8 cellular contexts compared by ENCODE assay signal in genomic region chr1:43388613-43389012, GRCh38. TPM values are rescaled to one million over a fixed set of nuclear protein-coding genes. Genes with fewer than 3 reads are reported as not detected.
DNase-seq lines count a peak whose midpoint lies in the region; ATAC-seq, FAIRE-seq and TF ChIP-seq lines count a peak whose summit lies in the region.

No MANE protein-coding gene starts in this region.

- TF ChIP-seq POLR2A in endothelial cell of umbilical vein (IDR thresholded peaks at IDR 0.05; ENCODE audit: low read depth, low read length): no peak

- H3K4me1 ChIP-seq in DND-41 (ENCODE audit: insufficient read depth, low read length) (peaks cover 32% of the 10 kb centered on the region), OCI-LY7 (ENCODE audit: insufficient read depth, low read length, poor library complexity, severe bottlenecking) (peaks cover 25% of the 10 kb centered on the region), endothelial cell of umbilical vein (ENCODE audit: control insufficient read depth, extremely low read depth, insufficient read depth, low read length) (peaks cover 18% of the 10 kb centered on the region), pancreas (peaks cover 8 to 24% (median 18%) of the 10 kb centered on the region in 3 donors)

- H3K79me2 ChIP-seq in DND-41 (ENCODE audit: insufficient read depth, low read length): peaks cover 54% of the 10 kb centered on the region
- H3K79me2 ChIP-seq in OCI-LY7 (ENCODE audit: insufficient read depth, low read depth, low read length): peaks cover 27% of the 10 kb centered on the region
- H3K79me2 ChIP-seq in endothelial cell of umbilical vein (ENCODE audit: control insufficient read depth, insufficient read depth, low read length): peaks cover 34% of the 10 kb centered on the region

- TF ChIP-seq CTCF in DND-41 (IDR thresholded peaks at IDR 0.05; ENCODE audit: borderline replicate concordance, extremely low read depth, low read length, poor library complexity, severe bottlenecking): no peak
- no peak for TF ChIP-seq CTCF in OCI-LY7 (conservative IDR thresholded peaks at IDR 0.05; ENCODE audit: low read length)
- TF ChIP-seq CTCF in endothelial cell of umbilical vein (IDR thresholded peaks at IDR 0.05; ENCODE audit: extremely low read depth in 1 of 2, insufficient read depth in 1 of 2, low read depth in 1 of 2, low read length in 2 of 2): no peak
- no peak for TF ChIP-seq CTCF in pancreas (IDR thresholded peaks at IDR 0.05)

- no peak overlapping the region for H2AFZ ChIP-seq in DND-41 (ENCODE audit: low read depth, low read length)
- H2AFZ ChIP-seq in OCI-LY7 (ENCODE audit: low read length): no peak overlapping the region
- no peak overlapping the region for H2AFZ ChIP-seq in endothelial cell of umbilical vein (ENCODE audit: low read depth, low read length)

- in situ Hi-C loops in KBM-7 (cut with MboI; ENCODE audit: low pct_unique_long_range_greater_than_20kb, low sequenced_read_pairs): no loop called here

- POLR2A ChIA-PET in OCI-LY7 (lab: Charles Lee) (interaction anchor here (0.7 to 4.1 kb wide), 3 partner anchors 11 to 262 kb away, joined by 3 to 13 read pairs (median 3); partner anchors contain the start of genes ELOVL1 and KDM4A), endothelial cell of umbilical vein (lab: Charles Lee) (interaction anchor here (0.7 to 1.2 kb wide), 2 partner anchors 11 to 26 kb away, joined by 3 to 5 read pairs; no protein-coding TSS in a partner anchor)

- H3K4me2 ChIP-seq in DND-41 (ENCODE audit: insufficient read depth, low read length) (peak overlapping the region; percentile 93), OCI-LY7 (ENCODE audit: low read length) (peak overlapping the region; percentile 95), endothelial cell of umbilical vein (ENCODE audit: insufficient read depth, low read length) (peak overlapping the region; percentile 93)

- dilution Hi-C loops in endothelial cell of umbilical vein (cut with MboI; ENCODE audit: extremely low pct_ligation_motif_present, low sequenced_read_pairs): no loop called here

- H3K4me3 ChIP-seq in DND-41 (ENCODE audit: low read depth in 1 of 2, low read length in 2 of 2): peak overlapping the region; percentile 91 to 97
- H3K4me3 ChIP-seq in OCI-LY7 (ENCODE audit: low read depth, low read length, poor library complexity, severe bottlenecking): peak overlapping the region; percentile 88
- peak overlapping the region; percentile 83 to 98 (median 96) for H3K4me3 ChIP-seq in endothelial cell of umbilical vein (replicated peaks in 1 of 3; ENCODE audit: insufficient read depth in 1 of 3, low read depth in 1 of 3, low read length in 3 of 3)
- H3K4me3 ChIP-seq in pancreas: peak overlapping the region in 3 of 4 donors; percentile 87 to 92 (median 91)

- FAIRE-seq in endothelial cell of umbilical vein (lab: Jason Lieb, UNC) (peak; percentile 18), pancreas (lab: Jason Lieb, UNC) (no peak)

- peak overlapping the region; percentile 92 for H3K27ac ChIP-seq in DND-41 (ENCODE audit: low read length)
- H3K27ac ChIP-seq in OCI-LY7 (ENCODE audit: low read depth, low read length, poor library complexity, severe bottlenecking): no peak overlapping the region
- no peak overlapping the region for H3K27ac ChIP-seq in endothelial cell of umbilical vein (ENCODE audit: insufficient read depth, low read depth, low read length)
- H3K27ac ChIP-seq in pancreas: peak overlapping the region in 1 of 4 donors; percentile 70

- BruUV-seq in OCI-LY7 (replicated peaks; lab: Mats Ljungman, UMichigan) (no TSS peak), endothelial cell of umbilical vein (replicated peaks; lab: Mats Ljungman, UMichigan) (no TSS peak)

- ATAC-seq in DND-41 (ENCODE audit: insufficient read depth, low read depth) (no peak), pancreas (no peak), GM19324 (IDR thresholded peaks at IDR 0.05; ENCODE audit: low FRiP score, unreplicated experiment) (no peak)

- H3K36me3 ChIP-seq in DND-41 (ENCODE audit: insufficient read depth, low read length) (peaks cover 50% of the 10 kb centered on the region), OCI-LY7 (ENCODE audit: insufficient read depth, low read length) (peaks cover 42% of the 10 kb centered on the region), endothelial cell of umbilical vein (ENCODE audit: control insufficient read depth in 2 of 2, extremely low read depth in 1 of 2, insufficient read depth in 2 of 2, low read length in 2 of 2) (peaks cover 13 to 34% of the 10 kb centered on the region in 2 experiments), pancreas (peaks cover 17 to 31% (median 24%) of the 10 kb centered on the region in 3 donors)

- H4K20me1 ChIP-seq in DND-41 (ENCODE audit: insufficient read depth, low read length): peaks cover 14% of the 10 kb centered on the region; the same call in 1 of the 2 replicates
- no peaks in the 10 kb centered on the region for H4K20me1 ChIP-seq in OCI-LY7 (ENCODE audit: insufficient read depth, low read length)
- H4K20me1 ChIP-seq in endothelial cell of umbilical vein (replicated peaks; ENCODE audit: control insufficient read depth, extremely low read depth, insufficient read depth, low read length): no peaks in the 10 kb centered on the region

- no peaks in the 10 kb centered on the region for H3K9me2 ChIP-seq in OCI-LY7 (ENCODE audit: insufficient read depth, low read length)

- H3K27me3 ChIP-seq in DND-41 (ENCODE audit: insufficient read depth, low read length, poor library complexity) (no peaks in the 10 kb centered on the region), endothelial cell of umbilical vein (ENCODE audit: control insufficient read depth in 2 of 2, insufficient read depth in 2 of 2, low read length in 2 of 2) (no peaks in the 10 kb centered on the region), pancreas (no peaks in the 10 kb centered on the region)

- no peak for DNase-seq in DND-41
- DNase-seq in OCI-LY7 (ENCODE audit: low spot score): no peak
- no peak for DNase-seq in endothelial cell of umbilical vein (ENCODE audit: low read depth, low spot score)
- DNase-seq in pancreas: no peak
- no peak for DNase-seq in NCI-H2081 treated with DMSO at 0.1 percent for 48 hours (lab: John Stamatoyannopoulos, UW)
- no peak for DNase-seq in KBM-7
- DNase-seq in amniotic stem cell (lab: John Stamatoyannopoulos, UW): no peak

- intact Hi-C loops in OCI-LY7 (cut with micrococcal nuclease; ENCODE audit: unreplicated experiment): loop anchor here (1.0 kb wide), 1 partner anchor 20 kb away; the partner anchor contains the start of gene ELOVL1
- intact Hi-C loops in endothelial cell of umbilical vein (cut with micrococcal nuclease): loop anchor here (1.0 kb wide), 1 partner anchor 15 kb away; no protein-coding TSS in a partner anchor
- intact Hi-C loops in pancreas (cut with DNase I): no loop called here

- H3K9me3 ChIP-seq in DND-41 (ENCODE audit: insufficient read depth, low read length, severe bottlenecking) (no peaks in the 10 kb centered on the region), OCI-LY7 (ENCODE audit: low read length) (no peaks in the 10 kb centered on the region), endothelial cell of umbilical vein (replicated peaks; ENCODE audit: control insufficient read depth, insufficient read depth, low read length) (no peaks in the 10 kb centered on the region), pancreas (no peaks in the 10 kb centered on the region)

- 13 to 14% methylated on average over 3 of the region's 3 CpGs for WGBS in pancreas, 2 donors

- no peaks in the 10 kb centered on the region for H3K9me1 ChIP-seq in endothelial cell of umbilical vein (replicated peaks; ENCODE audit: control insufficient read depth, extremely low read depth, insufficient read depth, low read length)

- CTCF ChIA-PET in OCI-LY7 (lab: Charles Lee; ENCODE audit: unreplicated experiment) (no interaction called here), endothelial cell of umbilical vein (lab: Charles Lee) (interaction anchor here (1.4 to 3.7 kb wide), 3 partner anchors 26 to 161 kb away, joined by 4 to 13 read pairs (median 10); partner anchors contain the start of gene CDC20)

- H3K9ac ChIP-seq in DND-41 (ENCODE audit: low read depth, low read length) (peak overlapping the region; percentile 84), endothelial cell of umbilical vein (replicated peaks; ENCODE audit: extremely low read depth, insufficient read depth, low read length) (peak overlapping the region; percentile 87)

RNA-seq across cellular contexts. Expression of gene MED8, which starts 1.0 kb away (rescaled TPM):
- 37.6 and 38.8 TPM in 2 replicates for total RNA-seq in OCI-LY7 (2014; rRNA removed; shearing (Covaris generic))
- 37.8 and 38.4 TPM in 2 replicates for total RNA-seq in OCI-LY7 (2022)
- 41.9 and 45.6 TPM in 2 replicates for total RNA-seq in endothelial cell of umbilical vein
- 15.9 and 19.6 TPM in 2 replicates for polyA plus RNA-seq in endothelial cell of umbilical vein
- 29.4 and 34.4 TPM in 2 replicates for polyA plus RNA-seq in endothelial cell of umbilical vein (2011; cell fraction: cytosol; rRNA removed)
- 37.2 and 38.8 TPM in 2 replicates for polyA plus RNA-seq in endothelial cell of umbilical vein (2011; cell fraction: nucleus; rRNA removed)
- polyA plus RNA-seq in endothelial cell of umbilical vein (2012): 38.6 and 45.6 TPM in 2 replicates
- polyA minus RNA-seq in endothelial cell of umbilical vein: 19.4 and 21.0 TPM in 2 replicates
- polyA minus RNA-seq in endothelial cell of umbilical vein (2011; cell fraction: cytosol; rRNA and poly(A)+ RNA removed): 15.8 TPM
- polyA minus RNA-seq in endothelial cell of umbilical vein (2011; cell fraction: nucleus; rRNA and poly(A)+ RNA removed): 11.7 and 17.3 TPM in 2 replicates
- 10 to 100 TPM; 13.5 to 22.6 (median 16.6) TPM for total RNA-seq in pancreas
- 10 to 100 TPM; 15.3 to 24.8 TPM for polyA plus RNA-seq in pancreas

RNA-seq across cellular contexts. Expression of gene SZT2, which starts 1.1 kb away (rescaled TPM):
- total RNA-seq in OCI-LY7 (2014; rRNA removed; shearing (Covaris generic)): 25.2 and 33.7 TPM in 2 replicates
- total RNA-seq in OCI-LY7 (2022) (79.4 and 79.8 TPM in 2 replicates), endothelial cell of umbilical vein (49.9 and 50.3 TPM in 2 replicates), pancreas (10 to 100 TPM; 18.5 to 30.8 (median 23.4) TPM)
- polyA plus RNA-seq in endothelial cell of umbilical vein (11.4 TPM in 2 replicates), pancreas (10 to 100 TPM; 23.4 to 54.9 TPM)
- 5.1 and 5.3 TPM in 2 replicates for polyA plus RNA-seq in endothelial cell of umbilical vein (2011; cell fraction: cytosol; rRNA removed)
- polyA plus RNA-seq in endothelial cell of umbilical vein (2011; cell fraction: nucleus; rRNA removed): 70.0 and 86.8 TPM in 2 replicates
- 15.0 and 17.5 TPM in 2 replicates for polyA plus RNA-seq in endothelial cell of umbilical vein (2012)
- polyA minus RNA-seq in endothelial cell of umbilical vein: 89.4 and 97.4 TPM in 2 replicates
- polyA minus RNA-seq in endothelial cell of umbilical vein (2011; cell fraction: cytosol; rRNA and poly(A)+ RNA removed): 6.0 TPM
- 75.8 and 107 TPM in 2 replicates for polyA minus RNA-seq in endothelial cell of umbilical vein (2011; cell fraction: nucleus; rRNA and poly(A)+ RNA removed)

RNA-seq across cellular contexts. Expression of gene ELOVL1, which starts 20.8 kb away (rescaled TPM):
- 24.4 and 35.9 TPM in 2 replicates for total RNA-seq in OCI-LY7 (2014; rRNA removed; shearing (Covaris generic))
- total RNA-seq in OCI-LY7 (2022) (38.2 and 43.9 TPM in 2 replicates), endothelial cell of umbilical vein (126 and 134 TPM in 2 replicates), pancreas (10 to 100 TPM; 22.8 to 44.9 (median 29.5) TPM)
- polyA plus RNA-seq in endothelial cell of umbilical vein (303 and 353 TPM in 2 replicates), pancreas (10 to 100 TPM; 32.2 to 43.5 TPM)
- polyA plus RNA-seq in endothelial cell of umbilical vein (2011; cell fraction: cytosol; rRNA removed): 205 and 228 TPM in 2 replicates
- 140 and 144 TPM in 2 replicates for polyA plus RNA-seq in endothelial cell of umbilical vein (2011; cell fraction: nucleus; rRNA removed)
- 151 and 237 TPM in 2 replicates for polyA plus RNA-seq in endothelial cell of umbilical vein (2012)
- 211 and 218 TPM in 2 replicates for polyA minus RNA-seq in endothelial cell of umbilical vein
- polyA minus RNA-seq in endothelial cell of umbilical vein (2011; cell fraction: cytosol; rRNA and poly(A)+ RNA removed): 49.2 TPM
- 26.3 and 43.3 TPM in 2 replicates for polyA minus RNA-seq in endothelial cell of umbilical vein (2011; cell fraction: nucleus; rRNA and poly(A)+ RNA removed)

RNA-seq across cellular contexts. Expression of gene CDC20, which starts 29.8 kb away (rescaled TPM):
- total RNA-seq in OCI-LY7 (2014; rRNA removed; shearing (Covaris generic)): 153 and 174 TPM in 2 replicates
- total RNA-seq in OCI-LY7 (2022) (209 and 223 TPM in 2 replicates), endothelial cell of umbilical vein (156 and 170 TPM in 2 replicates), pancreas (1 to 10 TPM in 3 of 6 donors, under 1 TPM in 3; 0.12 to 1.8 (median 0.80) TPM)
- polyA plus RNA-seq in endothelial cell of umbilical vein (129 and 130 TPM in 2 replicates), pancreas (under 1 TPM; 0.23 to 0.61 TPM)
- polyA plus RNA-seq in endothelial cell of umbilical vein (2011; cell fraction: cytosol; rRNA removed): 135 and 152 TPM in 2 replicates
- 95.9 and 101 TPM in 2 replicates for polyA plus RNA-seq in endothelial cell of umbilical vein (2011; cell fraction: nucleus; rRNA removed)
- 49.0 and 129 TPM in 2 replicates for polyA plus RNA-seq in endothelial cell of umbilical vein (2012)
- 94.7 and 131 TPM in 2 replicates for polyA minus RNA-seq in endothelial cell of umbilical vein
- polyA minus RNA-seq in endothelial cell of umbilical vein (2011; cell fraction: cytosol; rRNA and poly(A)+ RNA removed): 122 TPM
- polyA minus RNA-seq in endothelial cell of umbilical vein (2011; cell fraction: nucleus; rRNA and poly(A)+ RNA removed): 22.4 and 25.7 TPM in 2 replicates

RNA-seq across cellular contexts. Expression of gene MPL, which starts 51.0 kb away (rescaled TPM):
- total RNA-seq in OCI-LY7 (2014; rRNA removed; shearing (Covaris generic)): not detected in 2 replicates
- total RNA-seq in OCI-LY7 (2022) (not detected in 2 replicates), endothelial cell of umbilical vein (0.18 and 0.24 TPM in 2 replicates), pancreas (under 1 TPM in 4 of 6 donors, not detected in 2; 0.12 to 0.43 (median 0.19) TPM)
- polyA plus RNA-seq in endothelial cell of umbilical vein (0.13 and 0.14 TPM in 2 replicates), pancreas (under 1 TPM; 0.08 to 0.09 TPM)
- polyA plus RNA-seq in endothelial cell of umbilical vein (2011; cell fraction: cytosol; rRNA removed): 0.03 and 0.06 TPM in 2 replicates
- 0.25 and 0.55 TPM in 2 replicates for polyA plus RNA-seq in endothelial cell of umbilical vein (2011; cell fraction: nucleus; rRNA removed)
- polyA plus RNA-seq in endothelial cell of umbilical vein (2012): not detected in 2 replicates
- 0.13 and 1.6 TPM in 2 replicates for polyA minus RNA-seq in endothelial cell of umbilical vein
- not detected for polyA minus RNA-seq in endothelial cell of umbilical vein (2011; cell fraction: cytosol; rRNA and poly(A)+ RNA removed)
- polyA minus RNA-seq in endothelial cell of umbilical vein (2011; cell fraction: nucleus; rRNA and poly(A)+ RNA removed): 0.34 and 0.48 TPM in 2 replicates

Comparison
In these comparisons a context has a peak if more than half of its experiments do, and no peak if none do; other contexts are left out.
1. intact Hi-C loops: an anchor here in OCI-LY7 (1.0 kb wide) and endothelial cell of umbilical vein (1.0 kb wide); none called in pancreas.